In the genomic region with DNA sequence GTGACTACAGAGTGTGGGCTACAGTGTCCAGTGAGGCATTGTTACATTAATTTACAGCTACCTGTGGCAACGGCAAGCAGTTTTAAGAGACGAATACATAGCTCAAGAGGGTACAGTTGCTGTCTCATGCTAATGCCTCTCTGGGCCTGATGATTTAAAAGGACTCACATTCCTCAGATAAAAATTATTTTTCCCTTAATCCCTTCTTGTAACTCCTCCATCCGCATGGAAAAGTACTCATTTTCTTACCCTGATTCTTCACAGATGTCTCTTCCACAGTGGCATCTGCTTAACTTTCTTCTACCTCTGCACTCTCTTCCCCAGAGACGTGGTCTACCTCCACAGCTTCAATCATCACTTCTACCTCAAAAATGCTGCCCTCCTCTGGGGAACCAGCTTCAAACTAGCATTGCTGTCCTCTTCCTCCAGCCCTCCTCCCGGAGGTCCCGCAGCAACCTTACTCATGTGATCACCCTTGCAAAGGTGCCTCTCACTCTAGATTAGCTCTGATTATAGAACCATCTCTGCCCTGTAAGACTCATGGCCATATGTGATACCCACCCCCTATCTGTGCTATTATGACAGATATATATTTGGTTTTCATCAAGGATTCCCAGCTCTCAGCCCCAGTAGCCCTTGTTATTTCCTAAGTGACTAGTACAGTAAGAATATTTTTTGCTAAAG, we compare ENCODE assay signal across 21 cellular contexts. TPM values are rescaled to one million over a fixed set of nuclear protein-coding genes. Genes with fewer than 3 reads are reported as not detected.
DNase-seq lines count a peak whose midpoint lies in the region; ATAC-seq, FAIRE-seq and TF ChIP-seq lines count a peak whose summit lies in the region.
"Had no signal": no experiment of that assay in that cellular context is flagged by ENCODE, and none has a peak within 500 bp of the region (broad histone marks: within the 10 kb centered on the region; RNA-seq: fewer than 3 reads in every experiment).

No MANE protein-coding gene starts in this region.

- no peaks in the 10 kb centered on the region for H3K79me2 ChIP-seq in PC-3 (ENCODE audit: low read length)

- H4K20me1 ChIP-seq in PC-3 (ENCODE audit: low read length) = no peaks in the 10 kb centered on the region

- TF ChIP-seq EP300 in A549 (IDR thresholded peaks at IDR 0.05) = no peak

- POLR2A ChIA-PET in A549 (lab: Yijun Ruan, JAX) = interaction anchor here (1.0 kb wide), 1 partner anchor 21 kb away, joined by 5 read pairs; a partner anchor contains a TSS
- POLR2A ChIA-PET in PC-3 (lab: Charles Lee; ENCODE audit: unreplicated experiment) = no interaction called here

- no TSS peak for BruUV-seq in PC-3 (replicated peaks; lab: Mats Ljungman, UMichigan)

- 62% methylated on average over 6 of the region's 6 CpGs for WGBS in A549 (ENCODE audit: missing lambda C conversion rate)

- TF ChIP-seq RAD21 in A549 (conservative IDR thresholded peaks at IDR 0.05 in 1 of 2, IDR thresholded peaks at IDR 0.05 in 1 of 2) = 0 out of 5 replicates have a peak, but pooled peaks of 1 of the 2 experiments have one; percentile 10

- intact Hi-C loops in PC-3 (cut with micrococcal nuclease) = no loop called here

- H3K4me2 ChIP-seq in A549 (peak overlapping the region; percentile 20), PC-3 (ENCODE audit: low read length) (no peak overlapping the region)

- no peaks in the 10 kb centered on the region for H3K9me2 ChIP-seq in PC-3 (replicated peaks; ENCODE audit: low read length)

- H3K27ac ChIP-seq in A549 (peak overlapping the region in 1 of 2 experiments; percentile 35; a peak in 1 of 6 replicates), PC-3 (ENCODE audit: low read length) (0 out of 2 replicates have a peak overlapping the region, but pooled peaks have one; percentile 2), foreskin keratinocyte (peak overlapping the region; percentile 80)
- H3K27ac ChIP-seq: right atrium auricular region had no signal

- no peaks in the 10 kb centered on the region for H3K9me3 ChIP-seq in A549
- no peaks in the 10 kb centered on the region for H3K9me3 ChIP-seq in PC-3 (ENCODE audit: low read length)
- H3K9me3 ChIP-seq: right atrium auricular region had no signal

- H3K27me3 ChIP-seq in PC-3 (ENCODE audit: low read length) (no peaks in the 10 kb centered on the region), foreskin keratinocyte (no peaks in the 10 kb centered on the region)
- H3K27me3 ChIP-seq: right atrium auricular region had no signal

- peaks cover 9% of the 10 kb centered on the region; the same call in 2 of the 3 replicates for H3K4me1 ChIP-seq in A549
- peaks cover 47% of the 10 kb centered on the region for H3K4me1 ChIP-seq in PC-3 (ENCODE audit: insufficient read depth, low read length)
- peaks cover 3% of the 10 kb centered on the region for H3K4me1 ChIP-seq in foreskin keratinocyte
- H3K4me1 ChIP-seq: right atrium auricular region had no signal

- no peak for DNase-seq in A549 (ENCODE audit: low read depth in 1 of 2, low spot score in 1 of 2)
- DNase-seq in PC-3 = no peak
- no peak for DNase-seq in foreskin keratinocyte
- no peak for DNase-seq in mucosa of gallbladder (ENCODE audit: low spot score)
- DNase-seq in urothelium cell line (ENCODE audit: low spot score) = no peak
- DNase-seq in C1 segment of cervical spinal cord (lab: John Stamatoyannopoulos, UW) = no peak
- DNase-seq: activated CD8-positive, alpha-beta memory T cell treated with anti-CD3 and anti-CD28 coated beads for 24 hours; activated naive CD4-positive, alpha-beta T cell treated with Interleukin-2 at 50 U/mL for 16 hours; activated T-cell treated with anti-CD3 and anti-CD28 coated beads, Interleukin-2, amount 50 U/mL, for 4 hours; amygdala; KG1; NCI-H2171; NCI-H526 treated with DMSO at 0.1 percent for 48 hours; stimulated activated CD4-positive, alpha-beta T cell treated with anti-CD3 and anti-CD28 coated beads, Interleukin-12 subunit alpha, Interleukin-12 subunit beta, amount 100 ng/mL, for 4 hours; stimulated activated CD4-positive, alpha-beta T cell treated with anti-CD3 and anti-CD28 coated beads, Interleukin-4, amount 100 ng/mL, for 4 hours; T-helper 9 cell had no signal

- H3K4me3 ChIP-seq in A549 = no peak overlapping the region
- no peak overlapping the region for H3K4me3 ChIP-seq in PC-3 (ENCODE audit: low read length)
- H3K4me3 ChIP-seq: right atrium auricular region had no signal

- H3K36me3 ChIP-seq in PC-3 (ENCODE audit: low read depth, low read length) = no peaks in the 10 kb centered on the region
- H3K36me3 ChIP-seq: right atrium auricular region had no signal

- FAIRE-seq in A549 (lab: Jason Lieb, UNC) (no peak), urothelium cell line (lab: Jason Lieb, UNC) (no peak)
- FAIRE-seq: A204.1, endothelial cell of umbilical vein had no signal

- CTCF ChIA-PET in A549 (lab: Yijun Ruan, JAX) = interaction anchor here (0.8 to 7.0 kb wide), 10 partner anchors 9 to 295 kb away, joined by 3 to 35 read pairs (median 3); a partner anchor contains a TSS
- CTCF ChIA-PET in PC-3 (lab: Charles Lee) = no interaction called here

- H3K9ac ChIP-seq in PC-3 (ENCODE audit: low read length) = no peak overlapping the region

- H2AFZ ChIP-seq in PC-3 (ENCODE audit: low read length) = no peak overlapping the region

- TF ChIP-seq CTCF in A549 (IDR thresholded peaks at IDR 0.05) (no peak), PC-3 (conservative IDR thresholded peaks at IDR 0.05; ENCODE audit: low read depth, low read length) (no peak), foreskin keratinocyte (conservative IDR thresholded peaks at IDR 0.05) (peak; percentile 28)

- no peak for TF ChIP-seq POLR2A in A549 (IDR thresholded peaks at IDR 0.05; ENCODE audit: low read length)

- ATAC-seq in A549 (peak in 1 of 2 experiments; percentile 64; a peak in 4 of 6 replicates), GM19463 (IDR thresholded peaks at IDR 0.05; ENCODE audit: unreplicated experiment) (peak; percentile 38), PC-3 (no peak), foreskin keratinocyte (peak; percentile 23), HG02938 (IDR thresholded peaks at IDR 0.05; ENCODE audit: unreplicated experiment) (no peak)
- ATAC-seq: activated T-cell treated with anti-CD3 and anti-CD28 coated beads, Interleukin-2, amount 50 U/mL, for 4 hours had no signal

- no peaks in the 10 kb centered on the region for H3F3A ChIP-seq in PC-3 (ENCODE audit: low read length, unreplicated experiment)

TF ChIP-seq in A549, 52 proteins besides CTCF, POLR2A, EP300 and RAD21:
- TF ChIP-seq KDM5A (IDR thresholded peaks at IDR 0.05) = no peak
- TF ChIP-seq SMC3 (IDR thresholded peaks at IDR 0.05) = no peak
- TF ChIP-seq CEBPB (IDR thresholded peaks at IDR 0.05) = no peak
- TF ChIP-seq CBX2 (IDR thresholded peaks at IDR 0.05; ENCODE audit: borderline replicate concordance, low read depth) = no peak
- no peak for TF ChIP-seq SREBF2 (IDR thresholded peaks at IDR 0.05)
- TF ChIP-seq, protein P1, sequence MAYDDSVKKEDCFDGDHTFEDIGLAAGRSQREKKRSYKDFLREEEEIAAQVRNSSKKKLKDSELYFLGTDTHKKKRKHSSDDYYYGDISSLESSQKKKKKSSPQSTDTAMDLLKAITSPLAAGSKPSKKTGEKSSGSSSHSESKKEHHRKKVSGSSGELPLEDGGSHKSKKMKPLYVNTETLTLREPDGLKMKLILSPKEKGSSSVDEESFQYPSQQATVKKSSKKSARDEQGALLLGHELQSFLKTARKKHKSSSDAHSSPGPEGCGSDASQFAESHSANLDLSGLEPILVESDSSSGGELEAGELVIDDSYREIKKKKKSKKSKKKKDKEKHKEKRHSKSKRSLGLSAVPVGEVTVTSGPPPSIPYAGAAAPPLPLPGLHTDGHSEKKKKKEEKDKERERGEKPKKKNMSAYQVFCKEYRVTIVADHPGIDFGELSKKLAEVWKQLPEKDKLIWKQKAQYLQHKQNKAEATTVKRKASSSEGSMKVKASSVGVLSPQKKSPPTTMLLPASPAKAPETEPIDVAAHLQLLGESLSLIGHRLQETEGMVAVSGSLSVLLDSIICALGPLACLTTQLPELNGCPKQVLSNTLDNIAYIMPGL (CRISPR knock-in tag; IDR thresholded peaks at IDR 0.05; ENCODE audit: borderline replicate concordance) = no peak
- no peak for TF ChIP-seq FOXS1 (CRISPR knock-in tag; IDR thresholded peaks at IDR 0.05)
- no peak for TF ChIP-seq TP53 (CRISPR knock-in tag; IDR thresholded peaks at IDR 0.05)
- TF ChIP-seq RCOR1 (IDR thresholded peaks at IDR 0.05; ENCODE audit: low read depth, low read length) = no peak
- no peak for TF ChIP-seq MYC (IDR thresholded peaks at IDR 0.05; ENCODE audit: borderline replicate concordance, low read length)
TF ChIP-seq in A549: peak in this region for 0.

RNA-seq across cellular contexts. Expression of a gene that starts 21.4 kb away (rescaled TPM):
- polyA plus RNA-seq in A549 (2011; rRNA removed) (23.7 and 24.9 TPM in 2 replicates), A549 (2017; fragmentation: RNase III; extraction: RNeasy Plus Mini Kit Qiagen cat#74134 plus additional on column Dnase treatment) (13.8 to 15.2 TPM (median 14.0 TPM) in 3 replicates), foreskin keratinocyte (12.8 and 19.7 TPM in 2 replicates)
- polyA plus RNA-seq in A549 (2012; cell fraction: cytosol; rRNA removed) = 11.6 and 16.6 TPM in 2 replicates
- polyA plus RNA-seq in A549 (2012; cell fraction: nucleus; rRNA removed) = 7.9 and 9.4 TPM in 2 replicates
- 21.2 and 26.1 TPM in 2 replicates for polyA minus RNA-seq in A549 (2011; rRNA and poly(A)+ RNA removed)
- total RNA-seq in PC-3 (2014; rRNA removed) (10.3 and 14.2 TPM in 2 replicates), foreskin keratinocyte (18.6 and 24.8 TPM in 2 replicates), mucosa of gallbladder (11.2 TPM)

Comparison
In these comparisons a context has a peak if more than half of its experiments do, and no peak if none do; other contexts are left out.
1. ATAC-seq: peak in GM19463 (single experiment) and foreskin keratinocyte (single experiment); none in PC-3 (single experiment) and HG02938 (single experiment).